Comparison of ENCODE assay signal across 8 cellular contexts in genomic region chr15:90883971-90884718, GRCh38. TPM values are rescaled to one million over a fixed set of nuclear protein-coding genes. Genes with fewer than 3 reads are reported as not detected.
DNase-seq lines count a peak whose midpoint lies in the region; ATAC-seq lines count a peak whose summit lies in the region.

FES (plus strand) TSS chr15:90884504; CDS start chr15:90885046, 542 bp downstream.

- H3K36me3 ChIP-seq in HUES64 (ENCODE audit: insufficient read depth, low read length): peaks cover 15% of the 10 kb centered on the region

- no peaks in the 10 kb centered on the region for H3K9me3 ChIP-seq in HUES64 (ENCODE audit: insufficient read depth, low read depth, low read length)

- peaks cover 15% of the 10 kb centered on the region for H3K4me1 Mint-ChIP-seq in stimulated activated naive CD8-positive, alpha-beta T cell treated with anti-CD3 and anti-CD28 coated beads, Interleukin-15, Interleukin-2, amounts not matched to agents 100 ng/mL and 50 ng/mL, for 24 hours (ENCODE audit: low read depth)

- H3K4me1 ChIP-seq in HUES64 (ENCODE audit: insufficient read depth, low read length): peaks cover 8% of the 10 kb centered on the region

- no peak for ATAC-seq in HG02623 (IDR thresholded peaks at IDR 0.05; ENCODE audit: unreplicated experiment)
- no peak for ATAC-seq in GM19023 (IDR thresholded peaks at IDR 0.05; ENCODE audit: unreplicated experiment)

- H3K36me3 Mint-ChIP-seq in stimulated activated naive CD8-positive, alpha-beta T cell treated with anti-CD3 and anti-CD28 coated beads, Interleukin-15, Interleukin-2, amounts not matched to agents 100 ng/mL and 50 ng/mL, for 24 hours (ENCODE audit: low read depth): peaks cover 6% of the 10 kb centered on the region

- H3K27me3 Mint-ChIP-seq in stimulated activated naive CD8-positive, alpha-beta T cell treated with anti-CD3 and anti-CD28 coated beads, Interleukin-15, Interleukin-2, amounts not matched to agents 100 ng/mL and 50 ng/mL, for 24 hours: no peaks in the 10 kb centered on the region

- peak within 1 kb of the TSS; percentile 40 for H3K27ac Mint-ChIP-seq in stimulated activated naive CD8-positive, alpha-beta T cell treated with anti-CD3 and anti-CD28 coated beads, Interleukin-15, Interleukin-2, amounts not matched to agents 100 ng/mL and 50 ng/mL, for 24 hours

- no peaks in the 10 kb centered on the region for H3K9me3 Mint-ChIP-seq in stimulated activated naive CD8-positive, alpha-beta T cell treated with anti-CD3 and anti-CD28 coated beads, Interleukin-15, Interleukin-2, amounts not matched to agents 100 ng/mL and 50 ng/mL, for 24 hours

- H3K27me3 ChIP-seq in HUES64 (ENCODE audit: insufficient read depth, low read length) (no peaks in the 10 kb centered on the region), layer of hippocampus (ENCODE audit: control insufficient read depth, insufficient read depth, low read length) (no peaks in the 10 kb centered on the region)

- DNase-seq in AG20443 (ENCODE audit: low spot score) (peak; percentile 63), caudate nucleus (lab: John Stamatoyannopoulos, UW) (peak in 4 of 61 donors; percentile 20 to 44 (median 25)), RKO (ENCODE audit: low spot score) (no peak)

- 6% methylated on average over 59 of the region's 59 CpGs for WGBS in HUES64

- peak within 1 kb of the TSS; percentile 49 for H3K4me3 Mint-ChIP-seq in stimulated activated naive CD8-positive, alpha-beta T cell treated with anti-CD3 and anti-CD28 coated beads, Interleukin-15, Interleukin-2, amounts not matched to agents 100 ng/mL and 50 ng/mL, for 24 hours

- H3K27ac ChIP-seq in HUES64 (ENCODE audit: low read depth, low read length) (peak within 1 kb of the TSS; percentile 32; the same call in 1 of the 2 replicates), caudate nucleus (ENCODE audit: low read depth, low read length) (peak within 1 kb of the TSS; percentile 82), layer of hippocampus (ENCODE audit: low read depth, low read length) (peak within 1 kb of the TSS; percentile 77)

- peak within 1 kb of the TSS; percentile 67 for H3K9ac ChIP-seq in HUES64 (ENCODE audit: low read depth, low read length)

- H3K4me3 ChIP-seq in HUES64 (ENCODE audit: low read length): peak within 1 kb of the TSS; percentile 42

RNA-seq across cellular contexts. Expression of gene FES, which starts in this region (rescaled TPM):
- 6.0 TPM for polyA plus RNA-seq in HUES64 (2013, experiment 1 of 2)
- polyA plus RNA-seq in HUES64 (2013, experiment 2 of 2): 6.0 TPM

Comparison
In these comparisons a context has a peak if more than half of its experiments do, and no peak if none do; other contexts are left out.
1. H3K27ac ChIP-seq: peak in every context shown above with its lines; median percentile 82 in caudate nucleus; 77 in layer of hippocampus; 32 in HUES64.